In the genomic region with DNA sequence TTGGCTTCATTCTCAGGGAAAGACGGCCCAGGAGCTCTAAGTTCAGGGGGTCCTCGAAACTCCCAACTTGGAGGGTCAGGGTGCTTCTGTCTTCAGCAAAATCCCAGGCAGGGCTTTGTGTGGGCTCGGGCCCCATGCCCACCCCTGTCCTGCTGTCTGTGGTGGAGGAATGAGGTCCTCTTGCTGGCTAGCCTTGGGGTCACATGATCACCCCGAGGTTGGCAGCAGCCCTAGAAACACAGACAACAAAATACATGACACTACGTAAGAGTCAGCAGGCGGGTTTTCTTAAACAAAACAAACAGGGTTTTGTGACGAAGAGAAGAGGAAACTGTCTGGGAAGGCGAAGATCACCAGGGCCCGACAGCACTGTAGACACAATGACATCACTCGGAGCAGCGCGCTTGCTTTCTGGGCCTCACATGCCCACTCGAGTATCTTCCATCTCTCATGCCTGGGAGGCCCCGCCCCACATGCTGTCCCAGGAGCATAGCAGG, we compare ENCODE assay signal across 9 cellular contexts.
DNase-seq lines count a peak whose midpoint lies in the region; ATAC-seq and TF ChIP-seq lines count a peak whose summit lies in the region.
"Had no signal": no experiment of that assay in that cellular context is flagged by ENCODE, and none has a peak within 500 bp of the region (broad histone marks: within the 10 kb centered on the region; RNA-seq: fewer than 3 reads in every experiment).

No MANE protein-coding gene starts in this region.

- no peaks in the 10 kb centered on the region for H3K4me1 Mint-ChIP-seq in activated naive CD4-positive, alpha-beta T cell treated with anti-CD3 and anti-CD28 coated beads, Interleukin-2, amount 10 ng/mL, durations not matched to agents 7 days and 5 days

- H3K36me3 Mint-ChIP-seq in activated naive CD4-positive, alpha-beta T cell treated with anti-CD3 and anti-CD28 coated beads, Interleukin-2, amount 10 ng/mL, durations not matched to agents 7 days and 5 days, result no peaks in the 10 kb centered on the region

- no peak overlapping the region for H3K4me3 Mint-ChIP-seq in activated naive CD4-positive, alpha-beta T cell treated with anti-CD3 and anti-CD28 coated beads, Interleukin-2, amount 10 ng/mL, durations not matched to agents 7 days and 5 days

- in situ Hi-C loops in astrocyte of the cerebellum (cut with HindIII; ENCODE audit: low sequenced_read_pairs), result no loop called here

- TF ChIP-seq CTCF in astrocyte of the cerebellum (IDR thresholded peaks at IDR 0.05; ENCODE audit: low read depth, low read length, missing control alignments), result no peak
- no peak for TF ChIP-seq CTCF in retinal pigment epithelial cell (conservative IDR thresholded peaks at IDR 0.05; ENCODE audit: low read depth, low read length)
- TF ChIP-seq CTCF in GM10266 (IDR thresholded peaks at IDR 0.05; ENCODE audit: control insufficient read depth, insufficient read depth, low read depth, missing control alignments), result no peak

- CTCF ChIA-PET in activated naive CD4-positive, alpha-beta T cell treated with anti-CD3 and anti-CD28 coated beads, Interleukin-2, amount 10 ng/mL, durations not matched to agents 7 days and 5 days (lab: Charles Lee), result no interaction called here

- H3K27me3 Mint-ChIP-seq in activated naive CD4-positive, alpha-beta T cell treated with anti-CD3 and anti-CD28 coated beads, Interleukin-2, amount 10 ng/mL, durations not matched to agents 7 days and 5 days, result peaks cover 32% of the 10 kb centered on the region

- no peak overlapping the region for H3K4me3 ChIP-seq in astrocyte of the cerebellum (ENCODE audit: low read depth, low read length)
- no peak overlapping the region for H3K4me3 ChIP-seq in retinal pigment epithelial cell (ENCODE audit: low read length)
- H3K4me3 ChIP-seq: GM12878 had no signal

- DNase-seq in H4 (ENCODE audit: low spot score), result peak; percentile 82
- peak; percentile 80 for DNase-seq in astrocyte of the cerebellum (ENCODE audit: low read depth)
- DNase-seq in hepatic stellate cell (ENCODE audit: low spot score), result peak; percentile 92
- DNase-seq in retinal pigment epithelial cell (ENCODE audit: low read depth), result peak; percentile 93
- no peak for DNase-seq in activated naive CD4-positive, alpha-beta T cell treated with anti-CD3 and anti-CD28 coated beads, Interleukin-2, amount 10 ng/mL, durations not matched to agents 7 days and 5 days
- DNase-seq in GM10266 (ENCODE audit: extremely low spot score), result no peak
- DNase-seq in activated naive CD4-positive, alpha-beta T cell treated with Interleukin-2 at 50 U/mL for 16 hours, result no peak

- ATAC-seq in HG03135 (IDR thresholded peaks at IDR 0.05; ENCODE audit: unreplicated experiment), result no peak
- ATAC-seq: GM12878 had no signal

- no peak overlapping the region for H3K27ac Mint-ChIP-seq in activated naive CD4-positive, alpha-beta T cell treated with anti-CD3 and anti-CD28 coated beads, Interleukin-2, amount 10 ng/mL, durations not matched to agents 7 days and 5 days

- peaks cover 15% of the 10 kb centered on the region for H3K9me3 Mint-ChIP-seq in activated naive CD4-positive, alpha-beta T cell treated with anti-CD3 and anti-CD28 coated beads, Interleukin-2, amount 10 ng/mL, durations not matched to agents 7 days and 5 days

Comparison
In these comparisons a context has a peak if more than half of its experiments do, and no peak if none do; other contexts are left out.
1. DNase-seq: peak in H4 (single experiment), astrocyte of the cerebellum (single experiment), hepatic stellate cell (single experiment) and retinal pigment epithelial cell (single experiment); none in activated naive CD4-positive, alpha-beta T cell treated with anti-CD3 and anti-CD28 coated beads, Interleukin-2, amount 10 ng/mL, durations not matched to agents 7 days and 5 days (single experiment), GM10266 (single experiment) and activated naive CD4-positive, alpha-beta T cell treated with Interleukin-2 at 50 U/mL for 16 hours (single experiment).